2 cellular contexts compared by ENCODE assay signal in the genomic region with DNA sequence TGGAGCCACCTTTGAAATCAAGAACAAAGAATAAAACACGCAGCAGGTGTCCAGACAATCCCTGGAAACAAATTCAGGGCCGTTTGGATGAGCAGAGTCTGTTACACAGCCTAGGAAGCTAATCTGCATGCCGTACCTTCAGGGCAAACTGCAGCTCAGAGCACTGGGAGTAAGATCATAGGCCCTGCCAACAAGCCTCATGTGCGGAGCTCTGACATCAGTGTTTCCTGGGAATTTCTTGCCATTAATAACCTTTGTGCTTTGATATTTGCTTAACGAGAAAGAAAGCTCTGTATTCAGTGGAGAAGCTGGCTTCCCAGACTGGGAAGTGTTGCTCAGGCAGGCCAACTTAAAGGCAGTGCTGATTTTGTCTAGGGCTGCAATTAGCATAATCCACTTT.
TF ChIP-seq lines count a peak whose summit lies in the region.

No MANE protein-coding gene starts in this region.

TF ChIP-seq in GM23338, 12 proteins besides CTCF, POLR2A, EP300 and RAD21:
- TF ChIP-seq EZH2phosphoT487 (IDR thresholded peaks at IDR 0.05; ENCODE audit: unreplicated experiment) = no peak
- TF ChIP-seq NANOG (IDR thresholded peaks at IDR 0.05; ENCODE audit: borderline replicate concordance) = no peak
- no peak for TF ChIP-seq ZNF331 (CRISPR knock-in tag; IDR thresholded peaks at IDR 0.05; ENCODE audit: low read depth)
- TF ChIP-seq STAT1 (IDR thresholded peaks at IDR 0.05; ENCODE audit: unreplicated experiment) = no peak
- TF ChIP-seq POLR2AphosphoS5 (IDR thresholded peaks at IDR 0.05; ENCODE audit: low read depth) = no peak
- TF ChIP-seq, protein P1, sequence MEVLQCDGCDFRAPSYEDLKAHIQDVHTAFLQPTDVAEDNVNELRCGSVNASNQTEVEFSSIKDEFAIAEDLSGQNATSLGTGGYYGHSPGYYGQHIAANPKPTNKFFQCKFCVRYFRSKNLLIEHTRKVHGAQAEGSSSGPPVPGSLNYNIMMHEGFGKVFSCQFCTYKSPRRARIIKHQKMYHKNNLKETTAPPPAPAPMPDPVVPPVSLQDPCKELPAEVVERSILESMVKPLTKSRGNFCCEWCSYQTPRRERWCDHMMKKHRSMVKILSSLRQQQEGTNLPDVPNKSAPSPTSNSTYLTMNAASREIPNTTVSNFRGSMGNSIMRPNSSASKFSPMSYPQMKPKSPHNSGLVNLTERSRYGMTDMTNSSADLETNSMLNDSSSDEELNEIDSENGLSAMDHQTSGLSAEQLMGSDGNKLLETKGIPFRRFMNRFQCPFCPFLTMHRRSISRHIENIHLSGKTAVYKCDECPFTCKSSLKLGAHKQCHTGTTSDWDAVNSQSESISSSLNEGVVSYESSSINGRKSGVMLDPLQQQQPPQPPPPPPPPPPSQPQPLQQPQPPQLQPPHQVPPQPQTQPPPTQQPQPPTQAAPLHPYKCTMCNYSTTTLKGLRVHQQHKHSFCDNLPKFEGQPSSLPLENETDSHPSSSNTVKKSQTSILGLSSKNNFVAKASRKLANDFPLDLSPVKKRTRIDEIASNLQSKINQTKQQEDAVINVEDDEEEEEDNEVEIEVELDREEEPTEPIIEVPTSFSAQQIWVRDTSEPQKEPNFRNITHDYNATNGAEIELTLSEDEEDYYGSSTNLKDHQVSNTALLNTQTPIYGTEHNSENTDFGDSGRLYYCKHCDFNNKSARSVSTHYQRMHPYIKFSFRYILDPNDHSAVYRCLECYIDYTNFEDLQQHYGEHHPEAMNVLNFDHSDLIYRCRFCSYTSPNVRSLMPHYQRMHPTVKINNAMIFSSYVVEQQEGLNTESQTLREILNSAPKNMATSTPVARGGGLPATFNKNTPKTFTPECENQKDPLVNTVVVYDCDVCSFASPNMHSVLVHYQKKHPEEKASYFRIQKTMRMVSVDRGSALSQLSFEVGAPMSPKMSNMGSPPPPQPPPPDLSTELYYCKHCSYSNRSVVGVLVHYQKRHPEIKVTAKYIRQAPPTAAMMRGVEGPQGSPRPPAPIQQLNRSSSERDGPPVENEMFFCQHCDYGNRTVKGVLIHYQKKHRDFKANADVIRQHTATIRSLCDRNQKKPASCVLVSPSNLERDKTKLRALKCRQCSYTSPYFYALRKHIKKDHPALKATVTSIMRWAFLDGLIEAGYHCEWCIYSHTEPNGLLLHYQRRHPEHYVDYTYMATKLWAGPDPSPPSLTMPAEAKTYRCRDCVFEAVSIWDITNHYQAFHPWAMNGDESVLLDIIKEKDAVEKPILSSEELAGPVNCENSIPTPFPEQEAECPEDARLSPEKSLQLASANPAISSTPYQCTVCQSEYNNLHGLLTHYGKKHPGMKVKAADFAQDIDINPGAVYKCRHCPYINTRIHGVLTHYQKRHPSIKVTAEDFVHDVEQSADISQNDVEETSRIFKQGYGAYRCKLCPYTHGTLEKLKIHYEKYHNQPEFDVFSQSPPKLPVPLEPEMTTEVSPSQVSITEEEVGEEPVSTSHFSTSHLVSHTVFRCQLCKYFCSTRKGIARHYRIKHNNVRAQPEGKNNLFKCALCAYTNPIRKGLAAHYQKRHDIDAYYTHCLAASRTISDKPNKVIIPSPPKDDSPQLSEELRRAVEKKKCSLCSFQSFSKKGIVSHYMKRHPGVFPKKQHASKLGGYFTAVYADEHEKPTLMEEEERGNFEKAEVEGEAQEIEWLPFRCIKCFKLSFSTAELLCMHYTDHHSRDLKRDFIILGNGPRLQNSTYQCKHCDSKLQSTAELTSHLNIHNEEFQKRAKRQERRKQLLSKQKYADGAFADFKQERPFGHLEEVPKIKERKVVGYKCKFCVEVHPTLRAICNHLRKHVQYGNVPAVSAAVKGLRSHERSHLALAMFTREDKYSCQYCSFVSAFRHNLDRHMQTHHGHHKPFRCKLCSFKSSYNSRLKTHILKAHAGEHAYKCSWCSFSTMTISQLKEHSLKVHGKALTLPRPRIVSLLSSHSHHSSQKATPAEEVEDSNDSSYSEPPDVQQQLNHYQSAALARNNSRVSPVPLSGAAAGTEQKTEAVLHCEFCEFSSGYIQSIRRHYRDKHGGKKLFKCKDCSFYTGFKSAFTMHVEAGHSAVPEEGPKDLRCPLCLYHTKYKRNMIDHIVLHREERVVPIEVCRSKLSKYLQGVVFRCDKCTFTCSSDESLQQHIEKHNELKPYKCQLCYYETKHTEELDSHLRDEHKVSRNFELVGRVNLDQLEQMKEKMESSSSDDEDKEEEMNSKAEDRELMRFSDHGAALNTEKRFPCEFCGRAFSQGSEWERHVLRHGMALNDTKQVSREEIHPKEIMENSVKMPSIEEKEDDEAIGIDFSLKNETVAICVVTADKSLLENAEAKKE (CRISPR knock-in tag; IDR thresholded peaks at IDR 0.05) = no peak
- no peak for TF ChIP-seq ZNF114 (CRISPR knock-in tag; IDR thresholded peaks at IDR 0.05)
- TF ChIP-seq, protein P2, sequence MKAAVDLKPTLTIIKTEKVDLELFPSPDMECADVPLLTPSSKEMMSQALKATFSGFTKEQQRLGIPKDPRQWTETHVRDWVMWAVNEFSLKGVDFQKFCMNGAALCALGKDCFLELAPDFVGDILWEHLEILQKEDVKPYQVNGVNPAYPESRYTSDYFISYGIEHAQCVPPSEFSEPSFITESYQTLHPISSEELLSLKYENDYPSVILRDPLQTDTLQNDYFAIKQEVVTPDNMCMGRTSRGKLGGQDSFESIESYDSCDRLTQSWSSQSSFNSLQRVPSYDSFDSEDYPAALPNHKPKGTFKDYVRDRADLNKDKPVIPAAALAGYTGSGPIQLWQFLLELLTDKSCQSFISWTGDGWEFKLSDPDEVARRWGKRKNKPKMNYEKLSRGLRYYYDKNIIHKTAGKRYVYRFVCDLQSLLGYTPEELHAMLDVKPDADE (IDR thresholded peaks at IDR 0.05) = no peak
- TF ChIP-seq EZH2 (IDR thresholded peaks at IDR 0.05; ENCODE audit: low read depth, unreplicated experiment) = no peak
- TF ChIP-seq JUNB (IDR thresholded peaks at IDR 0.05; ENCODE audit: unreplicated experiment) = no peak
TF ChIP-seq in GM23338: peak in this region for 0.

TF ChIP-seq in H1, 55 proteins besides CTCF, POLR2A, EP300 and RAD21:
- TF ChIP-seq HDAC2 (IDR thresholded peaks at IDR 0.05; ENCODE audit: borderline replicate concordance in 1 of 2, low read depth in 2 of 2, low read length in 2 of 2) (no peak), FOSL1 (IDR thresholded peaks at IDR 0.05; ENCODE audit: insufficient read depth, low read depth, low read length) (no peak), CEBPB (IDR thresholded peaks at IDR 0.05; ENCODE audit: low read depth, low read length) (no peak), ZNF274 (IDR thresholded peaks at IDR 0.05; ENCODE audit: borderline replicate concordance, extremely low read depth, low read length) (no peak), EZH2 (IDR thresholded peaks at IDR 0.05; ENCODE audit: low read depth, low read length, severe bottlenecking) (no peak), NRF1 (IDR thresholded peaks at IDR 0.05; ENCODE audit: low read depth, low read length) (no peak), YY1 (IDR thresholded peaks at IDR 0.05; ENCODE audit: low read depth, low read length) (no peak), JUND (IDR thresholded peaks at IDR 0.05; ENCODE audit: low read length) (no peak), TAF7 (optimal IDR thresholded peaks at IDR 0.05; ENCODE audit: borderline replicate concordance, low read depth, low read length) (no peak), SP1 (IDR thresholded peaks at IDR 0.05; ENCODE audit: low read depth, low read length) (no peak), CHD1 (IDR thresholded peaks at IDR 0.05; ENCODE audit: low read depth, low read length) (no peak), TCF12 (IDR thresholded peaks at IDR 0.05; ENCODE audit: low read depth, low read length) (no peak), SIX5 (IDR thresholded peaks at IDR 0.05; ENCODE audit: low read depth, low read length) (no peak)
- TF ChIP-seq, protein P3, sequence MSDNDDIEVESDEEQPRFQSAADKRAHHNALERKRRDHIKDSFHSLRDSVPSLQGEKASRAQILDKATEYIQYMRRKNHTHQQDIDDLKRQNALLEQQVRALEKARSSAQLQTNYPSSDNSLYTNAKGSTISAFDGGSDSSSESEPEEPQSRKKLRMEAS (IDR thresholded peaks at IDR 0.05) = no peak
- TF ChIP-seq, protein P4, sequence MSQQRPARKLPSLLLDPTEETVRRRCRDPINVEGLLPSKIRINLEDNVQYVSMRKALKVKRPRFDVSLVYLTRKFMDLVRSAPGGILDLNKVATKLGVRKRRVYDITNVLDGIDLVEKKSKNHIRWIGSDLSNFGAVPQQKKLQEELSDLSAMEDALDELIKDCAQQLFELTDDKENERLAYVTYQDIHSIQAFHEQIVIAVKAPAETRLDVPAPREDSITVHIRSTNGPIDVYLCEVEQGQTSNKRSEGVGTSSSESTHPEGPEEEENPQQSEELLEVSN (IDR thresholded peaks at IDR 0.05) = no peak
